In the genomic region with DNA sequence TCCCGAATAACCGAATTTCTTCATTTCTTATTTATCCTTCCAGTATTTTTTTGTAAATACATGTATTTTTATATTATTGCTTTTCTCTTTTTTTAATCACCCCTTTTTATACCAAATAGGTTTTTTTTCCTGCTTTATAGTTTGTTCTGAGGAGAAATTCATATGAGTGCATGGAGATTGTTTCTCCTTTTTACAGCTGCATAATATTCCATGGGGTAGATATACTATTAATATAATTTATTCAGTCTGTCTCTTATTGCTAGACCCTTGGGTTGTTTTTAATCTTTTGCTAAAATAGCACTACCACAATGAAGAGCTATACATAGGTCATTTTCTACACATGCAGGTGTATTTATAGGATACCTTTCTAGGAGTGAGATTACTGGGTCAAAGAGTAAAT, we compare ENCODE assay signal across 16 cellular contexts.
"Had no signal": no experiment of that assay in that cellular context is flagged by ENCODE, and none has a peak within 500 bp of the region (broad histone marks: within the 10 kb centered on the region; RNA-seq: fewer than 3 reads in every experiment).

No MANE protein-coding gene starts in this region.

- H3K27me3 Mint-ChIP-seq: effector memory CD8-positive, alpha-beta T cell; stimulated activated naive B cell treated with anti-CD40 and anti-IgM and Interleukin-4, amounts not matched to agents 10 μg/mL and 1 μg/mL and 100 μg/mL, for 72 hours; stimulated activated naive CD8-positive, alpha-beta T cell treated with anti-CD3 and anti-CD28 coated beads, Interleukin-15, amount 100 ng/mL, for 72 hours had no signal

- DNase-seq: effector memory CD8-positive, alpha-beta T cell; esophagus squamous epithelium; foreskin fibroblast; immature natural killer cell; left cardiac atrium; left ventricle myocardium superior; natural killer cell; spleen; stimulated activated CD4-positive, alpha-beta T cell treated with anti-CD3 and anti-CD28 coated beads, Interleukin-2, amount 100 ng/mL, for 24 hours; stimulated activated CD4-positive, alpha-beta T cell treated with anti-CD3 and anti-CD28 coated beads, Interleukin-4, amount 100 ng/mL, for 4 hours; stimulated activated naive B cell treated with anti-CD40 and anti-IgM and Interleukin-4, amounts not matched to agents 10 μg/mL and 1 μg/mL and 100 μg/mL, for 72 hours; stimulated activated naive CD8-positive, alpha-beta T cell treated with anti-CD3 and anti-CD28 coated beads, Interleukin-15, amount 100 ng/mL, for 72 hours; trophoblast cell had no signal

- H3K36me3 Mint-ChIP-seq: natural killer cell had no signal

- H3K9me3 Mint-ChIP-seq: effector memory CD8-positive, alpha-beta T cell; immature natural killer cell; mesothelial cell of epicardium; natural killer cell; neural crest cell; stimulated activated naive B cell treated with anti-CD40 and anti-IgM and Interleukin-4, amounts not matched to agents 10 μg/mL and 1 μg/mL and 100 μg/mL, for 72 hours; stimulated activated naive CD8-positive, alpha-beta T cell treated with anti-CD3 and anti-CD28 coated beads, Interleukin-15, amount 100 ng/mL, for 72 hours had no signal

- H3K9me3 ChIP-seq: esophagus squamous epithelium, spleen had no signal

- ATAC-seq: effector memory CD8-positive, alpha-beta T cell; left cardiac atrium; left ventricle myocardium superior; natural killer cell; sciatic nerve; stimulated activated naive B cell treated with anti-CD40 and anti-IgM and Interleukin-4, amounts not matched to agents 10 μg/mL and 1 μg/mL and 100 μg/mL, for 72 hours; stimulated activated naive CD8-positive, alpha-beta T cell treated with anti-CD3 and anti-CD28 coated beads, Interleukin-15, amount 100 ng/mL, for 72 hours had no signal

- H3K27me3 ChIP-seq: esophagus squamous epithelium, spleen had no signal
